ENCODE assay signal across 26 cellular contexts in the genomic region with DNA sequence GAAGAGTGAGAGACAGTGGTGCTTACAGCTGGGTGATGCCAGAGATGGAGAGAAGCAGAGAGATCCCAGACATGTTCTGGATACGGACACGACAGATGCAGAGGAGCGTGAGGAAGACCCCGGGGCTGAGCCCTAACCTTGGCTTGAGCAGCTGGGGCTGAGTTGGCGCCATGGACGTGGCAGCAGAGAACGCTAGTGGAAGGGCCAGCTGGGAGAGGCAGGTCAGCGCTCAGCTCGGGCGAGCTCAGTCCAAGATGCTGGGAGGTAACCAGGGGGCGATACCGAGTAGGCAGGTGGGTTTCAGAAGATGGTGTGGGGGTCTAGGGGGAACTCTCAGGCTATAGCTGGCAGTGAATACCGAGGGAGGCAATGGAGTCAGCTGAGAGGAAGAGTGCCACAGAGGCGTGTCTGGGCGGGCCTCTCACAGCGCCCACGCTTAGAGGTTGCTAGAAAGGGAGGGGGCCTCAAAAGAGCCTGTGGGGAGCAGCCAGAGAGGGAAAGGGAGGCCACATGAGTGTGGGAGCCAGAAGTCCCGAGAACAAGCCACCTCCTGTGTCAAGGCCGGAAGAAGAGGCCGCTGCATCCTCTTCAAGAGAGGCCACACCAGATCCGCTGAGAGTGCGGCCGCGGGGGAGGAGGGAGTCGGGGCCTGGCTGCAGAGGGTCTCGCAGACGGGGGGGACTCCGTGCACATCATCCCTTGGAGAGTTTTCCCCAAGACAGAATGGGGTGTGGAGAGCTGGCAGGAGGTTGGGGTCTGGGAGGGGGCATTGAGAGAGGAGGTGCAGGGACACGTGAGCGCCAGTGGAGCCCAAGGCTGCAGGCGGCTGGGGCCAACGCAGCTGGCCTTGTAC. TPM values are rescaled to one million over a fixed set of nuclear protein-coding genes. Genes with fewer than 3 reads are reported as not detected.
DNase-seq lines count a peak whose midpoint lies in the region; TF ChIP-seq lines count a peak whose summit lies in the region.
"Had no signal": no experiment of that assay in that cellular context is flagged by ENCODE, and none has a peak within 500 bp of the region (broad histone marks: within the 10 kb centered on the region; RNA-seq: fewer than 3 reads in every experiment).

No MANE protein-coding gene starts in this region.

- no peaks in the 10 kb centered on the region for H3K9me2 ChIP-seq in Karpas-422 (replicated peaks; ENCODE audit: insufficient read depth, low read length)

- peaks cover 0 to 12% (median 10%) of the 10 kb centered on the region in 11 experiments; a peak in 15 of 22 replicates for H3K9me3 ChIP-seq in BLaER1 treated with 17β-estradiol and CSF1 and Interleukin-3, amounts not matched to agents 10 nM and 100 nM (replicated peaks in 1 of 11)
- H3K9me3 ChIP-seq in ovary (no peaks in the 10 kb centered on the region), A673 (ENCODE audit: low read depth, low read length, poor library complexity, severe bottlenecking) (no peaks in the 10 kb centered on the region), Karpas-422 (ENCODE audit: low read length) (no peaks in the 10 kb centered on the region)

- WGBS in ovary, 3 donors, result 86 to 92% (median 89%) methylated on average over 31 to 32 of the region's 32 CpGs

- no peak for TF ChIP-seq EP300 in ovary (IDR thresholded peaks at IDR 0.05)

- TF ChIP-seq POLR2A in ovary (IDR thresholded peaks at IDR 0.05), result no peak

- H3K4me1 ChIP-seq in BLaER1 treated with 17β-estradiol and CSF1 and Interleukin-3, amounts not matched to agents 10 nM and 100 nM, result peaks cover 32 to 53% (median 47%) of the 10 kb centered on the region in 10 experiments
- H3K4me1 ChIP-seq in ovary (ENCODE audit: insufficient read depth), result peaks cover 2% of the 10 kb centered on the region
- no peaks in the 10 kb centered on the region for H3K4me1 ChIP-seq in A673 (ENCODE audit: insufficient read depth, low read length, poor library complexity, severe bottlenecking)
- H3K4me1 ChIP-seq in Karpas-422 (ENCODE audit: low read length), result no peaks in the 10 kb centered on the region
- H3K4me1 ChIP-seq: tibial nerve had no signal

- no peak overlapping the region for H3K4me3 ChIP-seq in BLaER1 treated with 17β-estradiol and CSF1 and Interleukin-3, amounts not matched to agents 10 nM and 100 nM
- no peak overlapping the region for H3K4me3 ChIP-seq in H7 (ENCODE audit: insufficient read depth, low read depth, low read length)
- no peak overlapping the region for H3K4me3 ChIP-seq in ovary
- H3K4me3 ChIP-seq in A673 (ENCODE audit: low read depth, low read length, poor library complexity, severe bottlenecking), result no peak overlapping the region
- no peak overlapping the region for H3K4me3 ChIP-seq in Karpas-422 (ENCODE audit: low read length)
- H3K4me3 ChIP-seq: GM23248, tibial nerve had no signal

- POLR2A ChIA-PET in A673 (lab: Charles Lee; ENCODE audit: low non-redundant PET), result interaction anchor here (0.6 kb wide), 1 partner anchor 24 kb away, joined by 6 read pairs; no protein-coding TSS in a partner anchor

- H3K36me3 ChIP-seq in BLaER1 treated with 17β-estradiol and CSF1 and Interleukin-3, amounts not matched to agents 10 nM and 100 nM, result no peaks in the 10 kb centered on the region
- H3K36me3 ChIP-seq in H7 (replicated peaks; ENCODE audit: control insufficient read depth, insufficient read depth, low read length), result no peaks in the 10 kb centered on the region
- H3K36me3 ChIP-seq in ovary, result no peaks in the 10 kb centered on the region
- no peaks in the 10 kb centered on the region for H3K36me3 ChIP-seq in A673 (ENCODE audit: insufficient read depth, low read length, poor library complexity, severe bottlenecking)
- no peaks in the 10 kb centered on the region for H3K36me3 ChIP-seq in Karpas-422 (ENCODE audit: insufficient read depth, low read length)
- H3K36me3 ChIP-seq: brain microvascular endothelial cell, tibial nerve had no signal

- H3K4me3 Mint-ChIP-seq in Calu3 (ENCODE audit: low read depth, unreplicated experiment), result no peak overlapping the region
- H3K4me3 Mint-ChIP-seq: activated CD4-positive, alpha-beta memory T cell treated with anti-CD3 and anti-CD28 coated beads for 36 hours; activated naive CD8-positive, alpha-beta T cell treated with anti-CD3 and anti-CD28 coated beads for 36 hours; neural crest cell; stimulated activated naive B cell treated with anti-CD40 and anti-IgM and Interleukin-4, amounts not matched to agents 10 μg/mL and 1 μg/mL and 100 μg/mL, for 72 hours had no signal

- no peak overlapping the region for H2AFZ ChIP-seq in Karpas-422 (ENCODE audit: low read length)
- H2AFZ ChIP-seq: GM23248 had no signal

- no peaks in the 10 kb centered on the region for H3K27me3 ChIP-seq in BLaER1 treated with 17β-estradiol and CSF1 and Interleukin-3, amounts not matched to agents 10 nM and 100 nM
- H3K27me3 ChIP-seq in H7 (ENCODE audit: control insufficient read depth, insufficient read depth, low read length) (no peaks in the 10 kb centered on the region), ovary (no peaks in the 10 kb centered on the region), A673 (replicated peaks; ENCODE audit: insufficient read depth, low read depth, low read length, poor library complexity) (peaks cover 3% of the 10 kb centered on the region), Karpas-422 (ENCODE audit: low read length) (no peaks in the 10 kb centered on the region)
- H3K27me3 ChIP-seq: brain microvascular endothelial cell, tibial nerve had no signal

- no peak overlapping the region for H3K27ac Mint-ChIP-seq in Calu3 (ENCODE audit: unreplicated experiment)
- H3K27ac Mint-ChIP-seq: activated CD4-positive, alpha-beta memory T cell treated with anti-CD3 and anti-CD28 coated beads for 36 hours; activated naive CD8-positive, alpha-beta T cell treated with anti-CD3 and anti-CD28 coated beads for 36 hours; stimulated activated naive B cell treated with anti-CD40 and anti-IgM and Interleukin-4, amounts not matched to agents 10 μg/mL and 1 μg/mL and 100 μg/mL, for 72 hours had no signal

- H3K36me3 Mint-ChIP-seq in Calu3 (ENCODE audit: insufficient read depth, unreplicated experiment), result no peaks in the 10 kb centered on the region
- H3K36me3 Mint-ChIP-seq: activated CD4-positive, alpha-beta memory T cell treated with anti-CD3 and anti-CD28 coated beads for 36 hours; activated naive CD8-positive, alpha-beta T cell treated with anti-CD3 and anti-CD28 coated beads for 36 hours; stimulated activated naive B cell treated with anti-CD40 and anti-IgM and Interleukin-4, amounts not matched to agents 10 μg/mL and 1 μg/mL and 100 μg/mL, for 72 hours had no signal

- H3K4me2 ChIP-seq in BLaER1 treated with 17β-estradiol and CSF1 and Interleukin-3, amounts not matched to agents 10 nM and 100 nM, result peak overlapping the region in 7 of 11 experiments; percentile 76 to 95 (median 89); a peak in 9 of 22 replicates
- no peak overlapping the region for H3K4me2 ChIP-seq in Karpas-422 (ENCODE audit: low read depth, low read length, poor library complexity, severe bottlenecking)

- no peaks in the 10 kb centered on the region for H3K79me2 ChIP-seq in Karpas-422 (ENCODE audit: low read length)

- H4K20me1 ChIP-seq in BLaER1 treated with 17β-estradiol and CSF1 and Interleukin-3, amounts not matched to agents 10 nM and 100 nM, result no peaks in the 10 kb centered on the region
- no peaks in the 10 kb centered on the region for H4K20me1 ChIP-seq in Karpas-422 (ENCODE audit: insufficient read depth, low read depth, low read length)

- H3K4me1 Mint-ChIP-seq in Calu3 (ENCODE audit: low read depth, unreplicated experiment), result no peaks in the 10 kb centered on the region
- H3K4me1 Mint-ChIP-seq: activated naive CD8-positive, alpha-beta T cell treated with anti-CD3 and anti-CD28 coated beads for 36 hours; stimulated activated naive B cell treated with anti-CD40 and anti-IgM and Interleukin-4, amounts not matched to agents 10 μg/mL and 1 μg/mL and 100 μg/mL, for 72 hours had no signal

- BruUV-seq in Calu3 (replicated peaks; lab: Mats Ljungman, UMichigan) (no TSS peak), A673 (replicated peaks; lab: Mats Ljungman, UMichigan) (no TSS peak)

- CTCF ChIA-PET in Calu3 (lab: Charles Lee), result no interaction called here
- CTCF ChIA-PET in A673 (lab: Charles Lee), result no interaction called here

- peaks cover 14% of the 10 kb centered on the region for H3K27me3 Mint-ChIP-seq in Calu3 (ENCODE audit: unreplicated experiment)
- H3K27me3 Mint-ChIP-seq: activated naive CD8-positive, alpha-beta T cell treated with anti-CD3 and anti-CD28 coated beads for 36 hours had no signal

- intact Hi-C loops in ovary (cut with DNase I) (no loop called here), Calu3 (cut with micrococcal nuclease; ENCODE audit: unreplicated experiment) (no loop called here), A673 (cut with micrococcal nuclease; ENCODE audit: unreplicated experiment) (no loop called here)

- no peak overlapping the region for H3K9ac ChIP-seq in BLaER1 treated with 17β-estradiol and CSF1 and Interleukin-3, amounts not matched to agents 10 nM and 100 nM
- H3K9ac ChIP-seq in Karpas-422 (ENCODE audit: low read length), result no peak overlapping the region
- H3K9ac ChIP-seq: GM23248 had no signal

- DNase-seq in H7 (peak; percentile 72), ecto neural progenitor cell (ENCODE audit: low spot score) (peak; percentile 41), ovary (peak; percentile 8 to 28 (median 15)), Calu3 (no peak), A673 (ENCODE audit: low spot score) (no peak), GDM1 (lab: John Stamatoyannopoulos, UW) (no peak), Karpas-422 (no peak)
- DNase-seq: activated naive CD8-positive, alpha-beta T cell treated with anti-CD3 and anti-CD28 coated beads for 36 hours; activated T-cell treated with anti-CD3 and anti-CD28 coated beads for 4 hours; brain microvascular endothelial cell; cortex of kidney; GM23248; hippocampal formation; Kasumi-1; midbrain; NCI-H1092 treated with DMSO at 0.1 percent for 48 hours; NCI-H526 treated with DMSO at 0.1 percent for 48 hours; stimulated activated naive B cell treated with anti-CD40 and anti-IgM and Interleukin-4, amounts not matched to agents 10 μg/mL and 1 μg/mL and 100 μg/mL, for 72 hours; T-helper 1 cell had no signal

- TF ChIP-seq CTCF in ovary (IDR thresholded peaks at IDR 0.05), result no peak
- TF ChIP-seq CTCF in Calu3 (IDR thresholded peaks at IDR 0.05; ENCODE audit: unreplicated experiment), result no peak
- TF ChIP-seq CTCF in A673 (conservative IDR thresholded peaks at IDR 0.05; ENCODE audit: low read depth, low read length), result no peak

- 0 out of 22 replicates have a peak overlapping the region, but pooled peaks of 1 of the 11 experiments have one; percentile 57 for H3K27ac ChIP-seq in BLaER1 treated with 17β-estradiol and CSF1 and Interleukin-3, amounts not matched to agents 10 nM and 100 nM
- H3K27ac ChIP-seq in ovary (no peak overlapping the region), A673 (ENCODE audit: low read depth, low read length, poor library complexity, severe bottlenecking) (no peak overlapping the region), Karpas-422 (ENCODE audit: low read length) (no peak overlapping the region)
- H3K27ac ChIP-seq: brain microvascular endothelial cell, GM23248, tibial nerve had no signal

- no peaks in the 10 kb centered on the region for H3K9me3 Mint-ChIP-seq in Calu3 (ENCODE audit: low read depth, unreplicated experiment)
- H3K9me3 Mint-ChIP-seq: activated CD4-positive, alpha-beta memory T cell treated with anti-CD3 and anti-CD28 coated beads for 36 hours; activated naive CD8-positive, alpha-beta T cell treated with anti-CD3 and anti-CD28 coated beads for 36 hours; neural crest cell; stimulated activated naive B cell treated with anti-CD40 and anti-IgM and Interleukin-4, amounts not matched to agents 10 μg/mL and 1 μg/mL and 100 μg/mL, for 72 hours had no signal

RNA-seq across cellular contexts. Expression of gene DIO3, which starts 57.0 kb away (rescaled TPM):
- 0.85 and 1.0 TPM in 2 replicates for total RNA-seq in H7 (2014; rRNA removed; shearing (Covaris generic))
- total RNA-seq in ovary, result 10 to 100 TPM in 6 of 7 donors, 1 to 10 TPM in 1; 5.6 to 24.7 (median 14.0) TPM
- polyA plus RNA-seq in ovary, result 10 to 100 TPM in 1 of 2 donors, 1 to 10 TPM in 1; 3.1 to 13.9 TPM
- total RNA-seq in Calu3 (2022), result 1.7 and 2.3 TPM in 2 replicates
- total RNA-seq in A673 (2021), result not detected in 2 replicates
- total RNA-seq in Karpas-422 (2014; rRNA removed; shearing (Covaris generic); ENCODE audit: low replicate concordance), result not detected in 2 replicates
- total RNA-seq: activated CD4-positive, alpha-beta memory T cell treated with anti-CD3 and anti-CD28 coated beads for 36 hours; activated naive CD8-positive, alpha-beta T cell treated with anti-CD3 and anti-CD28 coated beads for 36 hours; fibroblast of villous mesenchyme; GM23248; HT1080 had no signal
- polyA plus RNA-seq: GM23248, keratinocyte had no signal

Comparison
In these comparisons a context has a peak if more than half of its experiments do, and no peak if none do; other contexts are left out.
1. DNase-seq: peak in H7 (single experiment), ecto neural progenitor cell (single experiment) and ovary (5 of 5); none in Calu3 (single experiment), A673 (single experiment), GDM1 (single experiment) and Karpas-422 (single experiment).